In the genomic region with DNA sequence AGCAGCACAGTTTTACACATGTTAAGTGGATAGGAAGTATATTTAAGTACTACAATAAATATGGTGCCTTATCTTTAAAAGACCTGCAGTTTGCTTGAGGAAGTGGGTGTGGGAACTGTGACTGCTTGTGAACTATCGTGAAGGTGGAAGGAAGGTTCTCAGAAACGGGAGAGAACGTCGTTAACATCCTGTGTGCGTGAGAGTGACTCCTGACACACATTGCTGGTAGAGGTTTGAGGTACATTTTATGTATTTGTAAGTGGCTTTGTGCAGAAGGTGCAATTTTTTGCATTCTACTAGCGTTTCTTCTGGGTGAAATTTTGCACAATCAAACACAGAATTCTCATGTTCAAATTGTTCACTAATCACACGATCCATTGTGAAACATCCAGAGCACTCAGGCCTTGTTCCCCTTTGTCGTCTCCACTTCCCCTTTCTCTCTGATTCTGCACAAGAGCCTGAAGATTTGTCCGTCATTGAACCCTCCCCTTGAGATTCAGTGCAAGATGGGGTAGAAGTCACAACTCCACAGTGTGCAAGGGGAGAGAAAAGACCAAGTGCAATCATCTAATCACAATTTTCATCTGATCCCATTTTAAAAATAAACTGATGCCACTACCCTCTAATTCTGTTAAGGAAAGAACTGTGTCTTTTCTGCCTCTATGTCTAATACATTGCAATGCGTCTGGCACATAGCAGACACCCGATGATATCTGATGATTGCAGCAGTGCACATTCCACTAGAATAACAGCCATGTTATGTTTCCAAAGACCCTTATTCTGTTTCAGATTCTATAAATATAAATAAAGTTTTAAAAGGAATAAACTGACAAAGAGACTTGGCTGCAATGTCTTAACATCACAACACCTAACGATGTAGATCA, we compare ENCODE assay signal across 1 cellular context.
TF ChIP-seq lines count a peak whose summit lies in the region.

No MANE protein-coding gene starts in this region.

TF ChIP-seq in H1, 55 proteins besides CTCF, POLR2A, EP300 and RAD21:
- TF ChIP-seq BCL11A (IDR thresholded peaks at IDR 0.05; ENCODE audit: low read depth in 2 of 2, low read length in 2 of 2): no peak
- no peak for TF ChIP-seq SIX5 (IDR thresholded peaks at IDR 0.05; ENCODE audit: low read depth, low read length)
- no peak for TF ChIP-seq JUN (IDR thresholded peaks at IDR 0.05; ENCODE audit: low read depth, low read length)
- no peak for TF ChIP-seq JUND (IDR thresholded peaks at IDR 0.05; ENCODE audit: low read length)
- TF ChIP-seq ASH2L (IDR thresholded peaks at IDR 0.05; ENCODE audit: low read length): no peak
- TF ChIP-seq EZH2 (IDR thresholded peaks at IDR 0.05; ENCODE audit: low read depth, low read length, severe bottlenecking): no peak
- TF ChIP-seq SRF (IDR thresholded peaks at IDR 0.05; ENCODE audit: low read depth, low read length): no peak
- TF ChIP-seq, protein P1, sequence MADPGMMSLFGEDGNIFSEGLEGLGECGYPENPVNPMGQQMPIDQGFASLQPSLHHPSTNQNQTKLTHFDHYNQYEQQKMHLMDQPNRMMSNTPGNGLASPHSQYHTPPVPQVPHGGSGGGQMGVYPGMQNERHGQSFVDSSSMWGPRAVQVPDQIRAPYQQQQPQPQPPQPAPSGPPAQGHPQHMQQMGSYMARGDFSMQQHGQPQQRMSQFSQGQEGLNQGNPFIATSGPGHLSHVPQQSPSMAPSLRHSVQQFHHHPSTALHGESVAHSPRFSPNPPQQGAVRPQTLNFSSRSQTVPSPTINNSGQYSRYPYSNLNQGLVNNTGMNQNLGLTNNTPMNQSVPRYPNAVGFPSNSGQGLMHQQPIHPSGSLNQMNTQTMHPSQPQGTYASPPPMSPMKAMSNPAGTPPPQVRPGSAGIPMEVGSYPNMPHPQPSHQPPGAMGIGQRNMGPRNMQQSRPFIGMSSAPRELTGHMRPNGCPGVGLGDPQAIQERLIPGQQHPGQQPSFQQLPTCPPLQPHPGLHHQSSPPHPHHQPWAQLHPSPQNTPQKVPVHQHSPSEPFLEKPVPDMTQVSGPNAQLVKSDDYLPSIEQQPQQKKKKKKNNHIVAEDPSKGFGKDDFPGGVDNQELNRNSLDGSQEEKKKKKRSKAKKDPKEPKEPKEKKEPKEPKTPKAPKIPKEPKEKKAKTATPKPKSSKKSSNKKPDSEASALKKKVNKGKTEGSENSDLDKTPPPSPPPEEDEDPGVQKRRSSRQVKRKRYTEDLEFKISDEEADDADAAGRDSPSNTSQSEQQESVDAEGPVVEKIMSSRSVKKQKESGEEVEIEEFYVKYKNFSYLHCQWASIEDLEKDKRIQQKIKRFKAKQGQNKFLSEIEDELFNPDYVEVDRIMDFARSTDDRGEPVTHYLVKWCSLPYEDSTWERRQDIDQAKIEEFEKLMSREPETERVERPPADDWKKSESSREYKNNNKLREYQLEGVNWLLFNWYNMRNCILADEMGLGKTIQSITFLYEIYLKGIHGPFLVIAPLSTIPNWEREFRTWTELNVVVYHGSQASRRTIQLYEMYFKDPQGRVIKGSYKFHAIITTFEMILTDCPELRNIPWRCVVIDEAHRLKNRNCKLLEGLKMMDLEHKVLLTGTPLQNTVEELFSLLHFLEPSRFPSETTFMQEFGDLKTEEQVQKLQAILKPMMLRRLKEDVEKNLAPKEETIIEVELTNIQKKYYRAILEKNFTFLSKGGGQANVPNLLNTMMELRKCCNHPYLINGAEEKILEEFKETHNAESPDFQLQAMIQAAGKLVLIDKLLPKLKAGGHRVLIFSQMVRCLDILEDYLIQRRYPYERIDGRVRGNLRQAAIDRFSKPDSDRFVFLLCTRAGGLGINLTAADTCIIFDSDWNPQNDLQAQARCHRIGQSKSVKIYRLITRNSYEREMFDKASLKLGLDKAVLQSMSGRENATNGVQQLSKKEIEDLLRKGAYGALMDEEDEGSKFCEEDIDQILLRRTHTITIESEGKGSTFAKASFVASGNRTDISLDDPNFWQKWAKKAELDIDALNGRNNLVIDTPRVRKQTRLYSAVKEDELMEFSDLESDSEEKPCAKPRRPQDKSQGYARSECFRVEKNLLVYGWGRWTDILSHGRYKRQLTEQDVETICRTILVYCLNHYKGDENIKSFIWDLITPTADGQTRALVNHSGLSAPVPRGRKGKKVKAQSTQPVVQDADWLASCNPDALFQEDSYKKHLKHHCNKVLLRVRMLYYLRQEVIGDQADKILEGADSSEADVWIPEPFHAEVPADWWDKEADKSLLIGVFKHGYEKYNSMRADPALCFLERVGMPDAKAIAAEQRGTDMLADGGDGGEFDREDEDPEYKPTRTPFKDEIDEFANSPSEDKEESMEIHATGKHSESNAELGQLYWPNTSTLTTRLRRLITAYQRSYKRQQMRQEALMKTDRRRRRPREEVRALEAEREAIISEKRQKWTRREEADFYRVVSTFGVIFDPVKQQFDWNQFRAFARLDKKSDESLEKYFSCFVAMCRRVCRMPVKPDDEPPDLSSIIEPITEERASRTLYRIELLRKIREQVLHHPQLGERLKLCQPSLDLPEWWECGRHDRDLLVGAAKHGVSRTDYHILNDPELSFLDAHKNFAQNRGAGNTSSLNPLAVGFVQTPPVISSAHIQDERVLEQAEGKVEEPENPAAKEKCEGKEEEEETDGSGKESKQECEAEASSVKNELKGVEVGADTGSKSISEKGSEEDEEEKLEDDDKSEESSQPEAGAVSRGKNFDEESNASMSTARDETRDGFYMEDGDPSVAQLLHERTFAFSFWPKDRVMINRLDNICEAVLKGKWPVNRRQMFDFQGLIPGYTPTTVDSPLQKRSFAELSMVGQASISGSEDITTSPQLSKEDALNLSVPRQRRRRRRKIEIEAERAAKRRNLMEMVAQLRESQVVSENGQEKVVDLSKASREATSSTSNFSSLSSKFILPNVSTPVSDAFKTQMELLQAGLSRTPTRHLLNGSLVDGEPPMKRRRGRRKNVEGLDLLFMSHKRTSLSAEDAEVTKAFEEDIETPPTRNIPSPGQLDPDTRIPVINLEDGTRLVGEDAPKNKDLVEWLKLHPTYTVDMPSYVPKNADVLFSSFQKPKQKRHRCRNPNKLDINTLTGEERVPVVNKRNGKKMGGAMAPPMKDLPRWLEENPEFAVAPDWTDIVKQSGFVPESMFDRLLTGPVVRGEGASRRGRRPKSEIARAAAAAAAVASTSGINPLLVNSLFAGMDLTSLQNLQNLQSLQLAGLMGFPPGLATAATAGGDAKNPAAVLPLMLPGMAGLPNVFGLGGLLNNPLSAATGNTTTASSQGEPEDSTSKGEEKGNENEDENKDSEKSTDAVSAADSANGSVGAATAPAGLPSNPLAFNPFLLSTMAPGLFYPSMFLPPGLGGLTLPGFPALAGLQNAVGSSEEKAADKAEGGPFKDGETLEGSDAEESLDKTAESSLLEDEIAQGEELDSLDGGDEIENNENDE (IDR thresholded peaks at IDR 0.05; ENCODE audit: insufficient replicate concordance, low read length): no peak
